ENCODE assay signal across 1 cellular context in the genomic region with DNA sequence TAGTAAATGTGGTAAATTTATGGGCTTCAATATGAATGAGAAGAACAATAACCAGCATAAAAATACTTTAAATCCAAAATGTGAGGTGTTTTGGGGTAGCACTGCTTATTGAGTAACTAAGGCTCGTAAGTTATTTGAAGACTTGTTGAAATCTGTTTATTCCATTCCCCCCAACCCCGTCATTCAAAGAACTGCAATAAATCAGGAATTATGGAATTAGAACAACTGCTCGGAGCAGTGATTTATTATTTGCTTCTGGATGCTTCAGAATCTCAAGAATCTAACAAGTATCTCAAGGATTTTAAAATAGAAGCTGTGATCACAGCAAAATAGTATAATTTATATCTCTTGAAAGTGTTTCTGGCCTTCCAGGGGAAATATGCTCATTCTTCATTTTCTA.
TF ChIP-seq lines count a peak whose summit lies in the region.

No MANE protein-coding gene starts in this region.

TF ChIP-seq in A549, 52 proteins besides CTCF, POLR2A, EP300 and RAD21 (continued from another document):
- TF ChIP-seq FOSL2 (IDR thresholded peaks at IDR 0.05) (no peak), FOSL2 (CRISPR knock-in tag; IDR thresholded peaks at IDR 0.05) (no peak)
- TF ChIP-seq, protein P1, sequence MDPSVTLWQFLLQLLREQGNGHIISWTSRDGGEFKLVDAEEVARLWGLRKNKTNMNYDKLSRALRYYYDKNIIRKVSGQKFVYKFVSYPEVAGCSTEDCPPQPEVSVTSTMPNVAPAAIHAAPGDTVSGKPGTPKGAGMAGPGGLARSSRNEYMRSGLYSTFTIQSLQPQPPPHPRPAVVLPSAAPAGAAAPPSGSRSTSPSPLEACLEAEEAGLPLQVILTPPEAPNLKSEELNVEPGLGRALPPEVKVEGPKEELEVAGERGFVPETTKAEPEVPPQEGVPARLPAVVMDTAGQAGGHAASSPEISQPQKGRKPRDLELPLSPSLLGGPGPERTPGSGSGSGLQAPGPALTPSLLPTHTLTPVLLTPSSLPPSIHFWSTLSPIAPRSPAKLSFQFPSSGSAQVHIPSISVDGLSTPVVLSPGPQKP (IDR thresholded peaks at IDR 0.05; ENCODE audit: low read depth, low read length): no peak
